ENCODE assay signal across 1 cellular context in genomic region chr4:86972997-86973396, GRCh38.
TF ChIP-seq lines count a peak whose summit lies in the region.

No MANE protein-coding gene starts in this region.

TF ChIP-seq in HepG2, 621 proteins besides CTCF, POLR2A, EP300 and RAD21 (continued from another document and continues in another):
- TF ChIP-seq PAX8 (CRISPR knock-in tag; IDR thresholded peaks at IDR 0.05; ENCODE audit: borderline replicate concordance) (no peak), ZNF878 (CRISPR knock-in tag; IDR thresholded peaks at IDR 0.05) (peak; percentile 24; the same call in 1 of the 2 replicates), CHD4 (IDR thresholded peaks at IDR 0.05; ENCODE audit: borderline replicate concordance, low read length) (no peak), KDM5B (CRISPR knock-in tag; IDR thresholded peaks at IDR 0.05; ENCODE audit: borderline replicate concordance) (0 out of 2 replicates have a peak, but pooled peaks have one; percentile 25), ZNF652 (CRISPR knock-in tag; IDR thresholded peaks at IDR 0.05; ENCODE audit: borderline replicate concordance, low read depth) (peak; percentile 15; the same call in 1 of the 2 replicates), RXRB (CRISPR knock-in tag; IDR thresholded peaks at IDR 0.05; ENCODE audit: borderline replicate concordance) (peak; percentile 78), CBX2 (IDR thresholded peaks at IDR 0.05; ENCODE audit: low read depth, low read length) (no peak), CBX2 (CRISPR knock-in tag; IDR thresholded peaks at IDR 0.05; ENCODE audit: low read depth) (0 out of 2 replicates have a peak, but pooled peaks have one; percentile 38), NCOR1 (IDR thresholded peaks at IDR 0.05; ENCODE audit: borderline replicate concordance, low read length) (peak; percentile 62; the same call in 1 of the 2 replicates), ZNF530 (CRISPR knock-in tag; IDR thresholded peaks at IDR 0.05; ENCODE audit: low read depth) (no peak), TBX3 (IDR thresholded peaks at IDR 0.05; ENCODE audit: borderline replicate concordance) (no peak), DMAP1 (CRISPR knock-in tag; IDR thresholded peaks at IDR 0.05) (0 out of 2 replicates have a peak, but pooled peaks have one; percentile 24), FOSL2 (CRISPR knock-in tag; IDR thresholded peaks at IDR 0.05) (peak; percentile 67; the same call in 1 of the 2 replicates), MNT (IDR thresholded peaks at IDR 0.05) (no peak), ZNF230 (CRISPR knock-in tag; IDR thresholded peaks at IDR 0.05) (0 out of 2 replicates have a peak, but pooled peaks have one; percentile 43), GFI1 (CRISPR knock-in tag; IDR thresholded peaks at IDR 0.05; ENCODE audit: borderline replicate concordance) (peak; percentile 65; the same call in 1 of the 2 replicates), ZFP36 (IDR thresholded peaks at IDR 0.05; ENCODE audit: borderline replicate concordance, low read depth, low read length, partially characterized antibody) (no peak), IRF2 (CRISPR knock-in tag; IDR thresholded peaks at IDR 0.05) (peak; percentile 72), CEBPB (IDR thresholded peaks at IDR 0.05; ENCODE audit: borderline replicate concordance, low read depth, low read length) (peak; percentile 92), ZUFSP (CRISPR knock-in tag; IDR thresholded peaks at IDR 0.05; ENCODE audit: borderline replicate concordance) (no peak), MIXL1 (CRISPR knock-in tag; IDR thresholded peaks at IDR 0.05) (peak; percentile 60; the same call in 1 of the 2 replicates), ZMYM2 (CRISPR knock-in tag; IDR thresholded peaks at IDR 0.05) (peak; percentile 62; the same call in 1 of the 2 replicates), ARNT (IDR thresholded peaks at IDR 0.05) (no peak), ZNF543 (CRISPR knock-in tag; IDR thresholded peaks at IDR 0.05) (0 out of 2 replicates have a peak, but pooled peaks have one; percentile 21), ZNF205 (CRISPR knock-in tag; IDR thresholded peaks at IDR 0.05) (0 out of 2 replicates have a peak, but pooled peaks have one; percentile 42), FOXA3 (CRISPR knock-in tag; IDR thresholded peaks at IDR 0.05) (peak; percentile 82), HMGXB3 (CRISPR knock-in tag; IDR thresholded peaks at IDR 0.05; ENCODE audit: borderline replicate concordance) (no peak; the same call in 1 of the 2 replicates), SALL1 (CRISPR knock-in tag; IDR thresholded peaks at IDR 0.05) (peak; percentile 96), ZSCAN20 (CRISPR knock-in tag; IDR thresholded peaks at IDR 0.05; ENCODE audit: borderline replicate concordance) (no peak), HNRNPH1 (optimal IDR thresholded peaks at IDR 0.05; ENCODE audit: low read depth, low read length) (no peak), CCDC6 (CRISPR knock-in tag; IDR thresholded peaks at IDR 0.05) (0 out of 2 replicates have a peak, but pooled peaks have one; percentile 34), TCF7L2 (IDR thresholded peaks at IDR 0.05; ENCODE audit: low read depth, low read length) (no peak), MEIS2 (CRISPR knock-in tag; IDR thresholded peaks at IDR 0.05) (peak; percentile 57; the same call in 1 of the 2 replicates), ZNF264 (CRISPR knock-in tag; IDR thresholded peaks at IDR 0.05) (0 out of 2 replicates have a peak, but pooled peaks have one; percentile 36), ATM (IDR thresholded peaks at IDR 0.05; ENCODE audit: borderline replicate concordance) (no peak), RBAK (CRISPR knock-in tag; IDR thresholded peaks at IDR 0.05) (no peak), YEATS4 (CRISPR knock-in tag; IDR thresholded peaks at IDR 0.05; ENCODE audit: borderline replicate concordance) (peak; percentile 43; the same call in 1 of the 2 replicates), ZNF432 (CRISPR knock-in tag; IDR thresholded peaks at IDR 0.05; ENCODE audit: borderline replicate concordance) (no peak), ZNF644 (CRISPR knock-in tag; IDR thresholded peaks at IDR 0.05; ENCODE audit: low read depth) (peak; percentile 58; the same call in 1 of the 2 replicates), ZNF766 (CRISPR knock-in tag; IDR thresholded peaks at IDR 0.05; ENCODE audit: borderline replicate concordance) (0 out of 2 replicates have a peak, but pooled peaks have one; percentile 56), ZNF382 (CRISPR knock-in tag; IDR thresholded peaks at IDR 0.05; ENCODE audit: borderline replicate concordance) (no peak), HDAC2 (CRISPR knock-in tag; IDR thresholded peaks at IDR 0.05) (peak; percentile 95), ZNF724P (CRISPR knock-in tag; IDR thresholded peaks at IDR 0.05; ENCODE audit: borderline replicate concordance) (no peak), NCOA2 (CRISPR knock-in tag; IDR thresholded peaks at IDR 0.05) (peak; percentile 71), KAT7 (CRISPR knock-in tag; IDR thresholded peaks at IDR 0.05; ENCODE audit: borderline replicate concordance) (peak; percentile 75; the same call in 1 of the 2 replicates)
- TF ChIP-seq, protein P1, sequence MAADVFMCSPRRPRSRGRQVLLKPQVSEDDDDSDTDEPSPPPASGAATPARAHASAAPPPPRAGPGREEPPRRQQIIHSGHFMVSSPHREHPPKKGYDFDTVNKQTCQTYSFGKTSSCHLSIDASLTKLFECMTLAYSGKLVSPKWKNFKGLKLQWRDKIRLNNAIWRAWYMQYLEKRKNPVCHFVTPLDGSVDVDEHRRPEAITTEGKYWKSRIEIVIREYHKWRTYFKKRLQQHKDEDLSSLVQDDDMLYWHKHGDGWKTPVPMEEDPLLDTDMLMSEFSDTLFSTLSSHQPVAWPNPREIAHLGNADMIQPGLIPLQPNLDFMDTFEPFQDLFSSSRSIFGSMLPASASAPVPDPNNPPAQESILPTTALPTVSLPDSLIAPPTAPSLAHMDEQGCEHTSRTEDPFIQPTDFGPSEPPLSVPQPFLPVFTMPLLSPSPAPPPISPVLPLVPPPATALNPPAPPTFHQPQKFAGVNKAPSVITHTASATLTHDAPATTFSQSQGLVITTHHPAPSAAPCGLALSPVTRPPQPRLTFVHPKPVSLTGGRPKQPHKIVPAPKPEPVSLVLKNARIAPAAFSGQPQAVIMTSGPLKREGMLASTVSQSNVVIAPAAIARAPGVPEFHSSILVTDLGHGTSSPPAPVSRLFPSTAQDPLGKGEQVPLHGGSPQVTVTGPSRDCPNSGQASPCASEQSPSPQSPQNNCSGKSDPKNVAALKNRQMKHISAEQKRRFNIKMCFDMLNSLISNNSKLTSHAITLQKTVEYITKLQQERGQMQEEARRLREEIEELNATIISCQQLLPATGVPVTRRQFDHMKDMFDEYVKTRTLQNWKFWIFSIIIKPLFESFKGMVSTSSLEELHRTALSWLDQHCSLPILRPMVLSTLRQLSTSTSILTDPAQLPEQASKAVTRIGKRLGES (CRISPR knock-in tag; IDR thresholded peaks at IDR 0.05; ENCODE audit: borderline replicate concordance) = 0 out of 2 replicates have a peak, but pooled peaks have one; percentile 30
- TF ChIP-seq, protein P2, sequence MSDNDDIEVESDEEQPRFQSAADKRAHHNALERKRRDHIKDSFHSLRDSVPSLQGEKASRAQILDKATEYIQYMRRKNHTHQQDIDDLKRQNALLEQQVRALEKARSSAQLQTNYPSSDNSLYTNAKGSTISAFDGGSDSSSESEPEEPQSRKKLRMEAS (IDR thresholded peaks at IDR 0.05) = peak; percentile 53; the same call in 1 of the 2 replicates
- TF ChIP-seq, protein P3, sequence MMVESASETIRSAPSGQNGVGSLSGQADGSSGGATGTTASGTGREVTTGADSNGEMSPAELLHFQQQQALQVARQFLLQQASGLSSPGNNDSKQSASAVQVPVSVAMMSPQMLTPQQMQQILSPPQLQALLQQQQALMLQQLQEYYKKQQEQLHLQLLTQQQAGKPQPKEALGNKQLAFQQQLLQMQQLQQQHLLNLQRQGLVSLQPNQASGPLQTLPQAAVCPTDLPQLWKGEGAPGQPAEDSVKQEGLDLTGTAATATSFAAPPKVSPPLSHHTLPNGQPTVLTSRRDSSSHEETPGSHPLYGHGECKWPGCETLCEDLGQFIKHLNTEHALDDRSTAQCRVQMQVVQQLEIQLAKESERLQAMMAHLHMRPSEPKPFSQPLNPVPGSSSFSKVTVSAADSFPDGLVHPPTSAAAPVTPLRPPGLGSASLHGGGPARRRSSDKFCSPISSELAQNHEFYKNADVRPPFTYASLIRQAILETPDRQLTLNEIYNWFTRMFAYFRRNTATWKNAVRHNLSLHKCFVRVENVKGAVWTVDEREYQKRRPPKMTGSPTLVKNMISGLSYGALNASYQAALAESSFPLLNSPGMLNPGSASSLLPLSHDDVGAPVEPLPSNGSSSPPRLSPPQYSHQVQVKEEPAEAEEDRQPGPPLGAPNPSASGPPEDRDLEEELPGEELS (CRISPR knock-in tag; IDR thresholded peaks at IDR 0.05) = peak; percentile 91
- TF ChIP-seq, protein P4, sequence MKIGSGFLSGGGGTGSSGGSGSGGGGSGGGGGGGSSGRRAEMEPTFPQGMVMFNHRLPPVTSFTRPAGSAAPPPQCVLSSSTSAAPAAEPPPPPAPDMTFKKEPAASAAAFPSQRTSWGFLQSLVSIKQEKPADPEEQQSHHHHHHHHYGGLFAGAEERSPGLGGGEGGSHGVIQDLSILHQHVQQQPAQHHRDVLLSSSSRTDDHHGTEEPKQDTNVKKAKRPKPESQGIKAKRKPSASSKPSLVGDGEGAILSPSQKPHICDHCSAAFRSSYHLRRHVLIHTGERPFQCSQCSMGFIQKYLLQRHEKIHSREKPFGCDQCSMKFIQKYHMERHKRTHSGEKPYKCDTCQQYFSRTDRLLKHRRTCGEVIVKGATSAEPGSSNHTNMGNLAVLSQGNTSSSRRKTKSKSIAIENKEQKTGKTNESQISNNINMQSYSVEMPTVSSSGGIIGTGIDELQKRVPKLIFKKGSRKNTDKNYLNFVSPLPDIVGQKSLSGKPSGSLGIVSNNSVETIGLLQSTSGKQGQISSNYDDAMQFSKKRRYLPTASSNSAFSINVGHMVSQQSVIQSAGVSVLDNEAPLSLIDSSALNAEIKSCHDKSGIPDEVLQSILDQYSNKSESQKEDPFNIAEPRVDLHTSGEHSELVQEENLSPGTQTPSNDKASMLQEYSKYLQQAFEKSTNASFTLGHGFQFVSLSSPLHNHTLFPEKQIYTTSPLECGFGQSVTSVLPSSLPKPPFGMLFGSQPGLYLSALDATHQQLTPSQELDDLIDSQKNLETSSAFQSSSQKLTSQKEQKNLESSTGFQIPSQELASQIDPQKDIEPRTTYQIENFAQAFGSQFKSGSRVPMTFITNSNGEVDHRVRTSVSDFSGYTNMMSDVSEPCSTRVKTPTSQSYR (CRISPR knock-in tag; IDR thresholded peaks at IDR 0.05; ENCODE audit: borderline replicate concordance) = peak; percentile 86; the same call in 1 of the 2 replicates
